1 cellular context compared by ENCODE assay signal in the genomic region with DNA sequence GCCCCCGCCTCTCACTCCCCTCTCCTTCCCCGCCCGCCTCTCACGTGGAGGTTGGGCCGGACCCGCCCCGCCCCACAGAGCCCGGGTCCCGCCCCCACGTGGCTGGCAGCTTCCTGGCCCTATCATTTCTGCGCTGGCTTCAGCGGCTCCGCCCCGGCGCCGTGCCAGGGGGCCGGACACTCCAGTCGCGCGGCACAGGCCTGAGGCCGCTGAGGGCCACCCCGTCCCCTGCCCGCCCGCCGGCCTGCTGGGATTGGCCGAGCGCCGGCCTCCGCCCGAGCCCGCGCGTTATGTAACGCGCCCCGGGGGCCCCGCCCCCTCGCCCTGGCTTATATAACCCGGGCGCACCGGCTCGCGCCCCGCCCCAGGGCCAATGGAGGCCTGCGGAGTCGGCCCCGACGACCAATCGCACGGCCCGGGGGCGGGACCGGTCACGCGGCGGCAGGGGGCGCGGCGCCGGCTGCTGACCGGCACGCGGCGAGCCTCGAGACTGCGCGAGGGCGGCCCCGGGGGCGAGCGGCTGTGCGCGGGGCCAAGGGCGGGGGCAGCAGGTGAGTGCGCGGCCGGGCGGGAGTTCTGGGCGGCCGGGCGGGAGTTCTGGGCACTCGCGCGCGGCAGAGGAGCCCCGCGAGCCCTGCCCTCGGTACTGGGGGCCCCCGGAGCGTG.
TF ChIP-seq lines count a peak whose summit lies in the region.

A gene (plus strand): TSS at position 466 of the 666 bp plus-strand sequence. CDS start 587 bp downstream, outside the sequence.

TF ChIP-seq in HCT116, 20 proteins besides CTCF, POLR2A, EP300 and RAD21 (continued from another document):
- no peak for TF ChIP-seq TCF7L2 (IDR thresholded peaks at IDR 0.05; ENCODE audit: borderline replicate concordance, extremely low read depth, insufficient read depth, insufficient read length)
- TF ChIP-seq, protein P1, sequence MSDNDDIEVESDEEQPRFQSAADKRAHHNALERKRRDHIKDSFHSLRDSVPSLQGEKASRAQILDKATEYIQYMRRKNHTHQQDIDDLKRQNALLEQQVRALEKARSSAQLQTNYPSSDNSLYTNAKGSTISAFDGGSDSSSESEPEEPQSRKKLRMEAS (IDR thresholded peaks at IDR 0.05), result peak; percentile 37
- peak; percentile 78 for TF ChIP-seq SP1 (IDR thresholded peaks at IDR 0.05; ENCODE audit: low read depth)
TF ChIP-seq in HCT116: peak in this region for 4.
